40 cellular contexts compared by ENCODE assay signal in genomic region chr22:36768141-36768540, GRCh38. TPM values are rescaled to one million over a fixed set of nuclear protein-coding genes. Genes with fewer than 3 reads are reported as not detected.
"Had no signal": no experiment of that assay in that cellular context is flagged by ENCODE, and none has a peak within 500 bp of the region (broad histone marks: within the 10 kb centered on the region; RNA-seq: fewer than 3 reads in every experiment).

No MANE protein-coding gene starts in this region.

- H3K27ac ChIP-seq: Peyer's patch, VCaP had no signal

- DNase-seq: activated B cell treated with CpG ODN at 0.5 μM for 24 hours; activated CD4-positive, alpha-beta memory T cell treated with anti-CD3 and anti-CD28 coated beads for 36 hours; activated CD4-positive, alpha-beta T cell treated with anti-CD3 and anti-CD28 coated beads for 4 hours; activated CD4-positive, alpha-beta T cell treated with anti-CD3 and anti-CD28 coated beads, Interleukin-2, amount 50 U/mL, for 1 hour; activated CD8-positive, alpha-beta memory T cell treated with anti-CD3 and anti-CD28 coated beads, Interleukin-2, amount 50 U/mL, for 4 hours; activated effector memory CD4-positive, alpha-beta T cell treated with Interleukin-2 at 50 U/mL for 16 hours; activated naive CD4-positive, alpha-beta T cell treated with anti-CD3 and anti-CD28 coated beads, Interleukin-2, amount 10 ng/mL, durations not matched to agents 7 days and 5 days; activated naive CD8-positive, alpha-beta T cell treated with anti-CD3 and anti-CD28 coated beads, Interleukin-2, amount 50 U/mL, for 24 hours; activated T-cell treated with anti-CD3 and anti-CD28 coated beads for 4 hours; caudate nucleus; Kasumi-1; KBM-7; MG63; MV-4-11; NCI-H1092; NCI-H146; NCI-H187 treated with DMSO at 0.1 percent for 48 hours; NCI-H2081; NCI-H2171 treated with DMSO at 0.1 percent for 48 hours; NCI-H2227 treated with DMSO at 0.1 percent for 48 hours; NCI-H446; NCI-H510A treated with DMSO at 0.1 percent for 48 hours; NCI-H526 treated with DMSO at 0.1 percent for 48 hours; NK-92 treated with Interleukin-12 subunit alpha and Interleukin-12 subunit beta, amount 100 ng/mL, for 24 hours; PC-3; RPMI8226; SIG-M5; SW 1271; T-helper 1 cell; T-helper 2 cell; T-helper 9 cell had no signal

- H3K36me3 ChIP-seq: MG63 had no signal

- H3K4me3 ChIP-seq: MG63, Peyer's patch had no signal

- H3K27ac Mint-ChIP-seq: activated B cell treated with CpG ODN at 0.5 μM for 24 hours; activated CD4-positive, alpha-beta memory T cell treated with anti-CD3 and anti-CD28 coated beads for 36 hours; activated naive CD4-positive, alpha-beta T cell treated with anti-CD3 and anti-CD28 coated beads, Interleukin-2, amount 10 ng/mL, durations not matched to agents 7 days and 5 days; activated naive CD8-positive, alpha-beta T cell; activated naive CD8-positive, alpha-beta T cell treated with anti-CD3 and anti-CD28 coated beads, Interleukin-2, amount 50 U/mL, for 24 hours; activated T-helper 1 cell treated with anti-CD3 and anti-CD28 coated beads, Interleukin-12 subunit alpha, Interleukin-12 subunit beta, Interleukin-2, Interleukin-4 antibody, amounts not matched to agents 30 ng/mL and 10 ng/mL and 1 ng/mL, durations not matched to agents 14 hours and 24 hours and 36 hours had no signal

- H3K36me3 Mint-ChIP-seq: activated CD4-positive, alpha-beta memory T cell treated with anti-CD3 and anti-CD28 coated beads for 36 hours; activated naive CD4-positive, alpha-beta T cell treated with anti-CD3 and anti-CD28 coated beads, Interleukin-2, amount 10 ng/mL, durations not matched to agents 7 days and 5 days had no signal

- H3K9me3 ChIP-seq: MG63, Peyer's patch had no signal

- H3K4me1 Mint-ChIP-seq: activated B cell treated with CpG ODN at 0.5 μM for 24 hours; activated naive CD4-positive, alpha-beta T cell treated with anti-CD3 and anti-CD28 coated beads, Interleukin-2, amount 10 ng/mL, durations not matched to agents 7 days and 5 days had no signal

- H3K9me3 Mint-ChIP-seq: activated B cell treated with CpG ODN at 0.5 μM for 24 hours; activated CD4-positive, alpha-beta memory T cell treated with anti-CD3 and anti-CD28 coated beads for 36 hours; activated naive CD4-positive, alpha-beta T cell treated with anti-CD3 and anti-CD28 coated beads, Interleukin-2, amount 10 ng/mL, durations not matched to agents 7 days and 5 days; activated naive CD8-positive, alpha-beta T cell treated with anti-CD3 and anti-CD28 coated beads, Interleukin-2, amount 50 U/mL, for 24 hours; activated T-cell treated with anti-CD3 and anti-CD28 coated beads, Interleukin-2, amount 50 U/mL, for 4 hours; activated T-helper 1 cell treated with anti-CD3 and anti-CD28 coated beads, Interleukin-12 subunit alpha, Interleukin-12 subunit beta, Interleukin-2, Interleukin-4 antibody, amounts not matched to agents 30 ng/mL and 10 ng/mL and 1 ng/mL, durations not matched to agents 14 hours and 24 hours and 36 hours; brain had no signal

- H3K27me3 Mint-ChIP-seq: activated B cell treated with CpG ODN at 0.5 μM for 24 hours; activated CD4-positive, alpha-beta memory T cell treated with anti-CD3 and anti-CD28 coated beads for 36 hours; activated naive CD4-positive, alpha-beta T cell treated with anti-CD3 and anti-CD28 coated beads, Interleukin-2, amount 10 ng/mL, durations not matched to agents 7 days and 5 days; activated naive CD8-positive, alpha-beta T cell; activated naive CD8-positive, alpha-beta T cell treated with anti-CD3 and anti-CD28 coated beads, Interleukin-2, amount 50 U/mL, for 24 hours had no signal

- H3K27me3 ChIP-seq: MG63, Peyer's patch had no signal

- H3K4me3 Mint-ChIP-seq: activated B cell treated with CpG ODN at 0.5 μM for 24 hours; activated CD4-positive, alpha-beta memory T cell treated with anti-CD3 and anti-CD28 coated beads for 36 hours; activated naive CD4-positive, alpha-beta T cell treated with anti-CD3 and anti-CD28 coated beads, Interleukin-2, amount 10 ng/mL, durations not matched to agents 7 days and 5 days; activated naive CD8-positive, alpha-beta T cell; activated naive CD8-positive, alpha-beta T cell treated with anti-CD3 and anti-CD28 coated beads, Interleukin-2, amount 50 U/mL, for 24 hours; activated T-cell treated with anti-CD3 and anti-CD28 coated beads, Interleukin-2, amount 50 U/mL, for 4 hours; activated T-helper 1 cell treated with anti-CD3 and anti-CD28 coated beads, Interleukin-12 subunit alpha, Interleukin-12 subunit beta, Interleukin-2, Interleukin-4 antibody, amounts not matched to agents 30 ng/mL and 10 ng/mL and 1 ng/mL, durations not matched to agents 14 hours and 24 hours and 36 hours; brain had no signal

- ATAC-seq: activated naive CD8-positive, alpha-beta T cell treated with anti-CD3 and anti-CD28 coated beads, Interleukin-2, amount 50 U/mL, for 24 hours; activated T-cell treated with anti-CD3 and anti-CD28 coated beads, Interleukin-2, amount 50 U/mL, for 4 hours; PC-3; Right ventricle myocardium inferior had no signal

RNA-seq across cellular contexts. Expression of gene PVALB, which starts 48.7 kb away (rescaled TPM):
- total RNA-seq: activated B cell treated with CpG ODN at 0.5 μM for 24 hours; activated CD4-positive, alpha-beta memory T cell treated with anti-CD3 and anti-CD28 coated beads for 36 hours; activated T-cell treated with anti-CD3 and anti-CD28 coated beads, Interleukin-2, amount 50 U/mL, for 4 hours; activated T-helper 1 cell treated with anti-CD3 and anti-CD28 coated beads, Interleukin-12 subunit alpha, Interleukin-12 subunit beta, Interleukin-2, Interleukin-4 antibody, amounts not matched to agents 30 ng/mL and 10 ng/mL and 1 ng/mL, durations not matched to agents 14 hours and 24 hours and 36 hours; bronchial epithelial cell; PC-3; Peyer's patch; Right ventricle myocardium inferior; SK-MEL-5 had no signal
